10 cellular contexts compared by ENCODE assay signal in the genomic region with DNA sequence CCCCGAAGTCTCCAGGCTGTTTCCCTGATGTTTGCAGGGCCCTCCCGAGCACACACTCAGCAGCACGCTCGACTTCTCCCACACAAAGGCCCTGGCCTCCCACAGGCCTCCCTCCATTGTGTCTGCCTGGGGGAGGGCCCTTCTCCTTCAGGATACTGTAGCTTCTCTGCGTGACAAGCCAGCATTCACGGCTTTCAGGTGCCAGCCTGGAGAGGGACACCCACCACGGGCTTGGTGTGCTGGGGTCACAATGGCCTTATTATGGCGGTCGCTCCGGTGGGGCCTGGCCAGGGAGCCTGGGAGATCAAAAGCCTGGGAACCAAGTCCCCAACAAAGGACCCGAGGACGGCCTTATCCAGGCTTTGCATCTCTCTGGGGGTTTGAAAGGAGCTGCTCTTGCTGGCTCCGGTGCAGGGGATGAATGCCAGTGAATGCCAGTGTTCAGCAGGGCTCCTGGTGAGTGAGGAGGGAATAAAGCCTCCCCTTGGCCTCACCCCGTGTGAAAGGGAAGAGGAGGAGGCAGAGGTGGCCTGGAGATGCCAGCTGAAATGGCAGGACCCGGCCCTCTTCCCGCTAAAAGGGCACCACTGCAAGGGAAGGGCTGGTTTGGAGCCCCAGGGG. TPM values are rescaled to one million over a fixed set of nuclear protein-coding genes. Genes with fewer than 3 reads are reported as not detected.
A peak's percentile ranks its signal among the peaks of the same experiment; 100 is the strongest.
DNase-seq lines count a peak whose midpoint lies in the region; ATAC-seq and TF ChIP-seq lines count a peak whose summit lies in the region.
"Had no signal": no experiment of that assay in that cellular context is flagged by ENCODE, and none has a peak within 500 bp of the region (broad histone marks: within the 10 kb centered on the region; RNA-seq: fewer than 3 reads in every experiment).

No MANE protein-coding gene starts in this region.

- peak overlapping the region; percentile 48 for H3K4me2 ChIP-seq in PC-9

- BruUV-seq in PC-9 (replicated peaks; lab: Mats Ljungman, UMichigan) = no TSS peak

- peaks cover 26% of the 10 kb centered on the region; the same call in 1 of the 2 replicates for H3F3A ChIP-seq in PC-9 (ENCODE audit: insufficient read depth, low read depth)

- peaks cover 53% of the 10 kb centered on the region for H3K4me1 ChIP-seq in PC-9 (replicated peaks; ENCODE audit: insufficient read depth)
- H3K4me1 ChIP-seq in psoas muscle = peaks cover 17% of the 10 kb centered on the region

- TF ChIP-seq CTCF in PC-9 (conservative IDR thresholded peaks at IDR 0.05) (no peak), fibroblast of villous mesenchyme (IDR thresholded peaks at IDR 0.05; ENCODE audit: insufficient read depth, low read depth, low read length) (no peak), psoas muscle (IDR thresholded peaks at IDR 0.05) (no peak), GM13977 (IDR thresholded peaks at IDR 0.05; ENCODE audit: extremely low read depth, insufficient read depth, missing control alignments) (no peak), GM13976 (IDR thresholded peaks at IDR 0.05; ENCODE audit: borderline replicate concordance, control extremely low read depth, extremely low read depth, insufficient read depth, missing control alignments) (no peak)

- DNase-seq in Daoy (ENCODE audit: low read depth) (peak; percentile 76), PC-9 (peak in 1 of 2 experiments; percentile 28), fibroblast of villous mesenchyme (ENCODE audit: low read depth) (peak; percentile 45), psoas muscle (no peak), GM13977 (ENCODE audit: low spot score) (no peak), GM13976 (ENCODE audit: low spot score) (no peak), G401 (ENCODE audit: low spot score) (no peak)
- DNase-seq: activated CD4-positive, alpha-beta T cell treated with anti-CD3 and anti-CD28 coated beads, Interleukin-2, amount 10 ng/mL, durations not matched to agents 7 days and 5 days; effector memory CD8-positive, alpha-beta T cell had no signal

- ATAC-seq in psoas muscle (peak; percentile 24 to 40 (median 28)), HG03457 (IDR thresholded peaks at IDR 0.05; ENCODE audit: unreplicated experiment) (no peak)
- ATAC-seq: effector memory CD8-positive, alpha-beta T cell had no signal

- H3K27ac ChIP-seq in PC-9 (peak overlapping the region; percentile 59), psoas muscle (peak overlapping the region; percentile 64)

- in situ Hi-C loops in GM13977 (cut with MboI; ENCODE audit: low pct_unique_long_range_greater_than_20kb, low sequenced_read_pairs, unreplicated experiment) = no loop called here
- in situ Hi-C loops in GM13976 (cut with MboI; ENCODE audit: low sequenced_read_pairs, unreplicated experiment) = no loop called here
- in situ Hi-C loops in G401 (cut with HindIII; ENCODE audit: low sequenced_read_pairs) = no loop called here

- CTCF ChIA-PET in PC-9 (lab: Charles Lee) = no interaction called here

- WGBS in psoas muscle, 3 donors = 40 to 55% (median 45%) methylated on average over 16 of the region's 16 CpGs

- peak overlapping the region; percentile 36; the same call in 1 of the 2 replicates for H2AFZ ChIP-seq in PC-9

- H3K9me2 ChIP-seq in PC-9 (ENCODE audit: insufficient read depth) = no peaks in the 10 kb centered on the region

- H3K9me3 ChIP-seq in PC-9 (ENCODE audit: insufficient read depth, low read depth) = no peaks in the 10 kb centered on the region
- no peaks in the 10 kb centered on the region for H3K9me3 ChIP-seq in psoas muscle

- H3K79me2 ChIP-seq in PC-9 (ENCODE audit: low read depth) = no peaks in the 10 kb centered on the region

- H3K36me3 ChIP-seq in PC-9 (ENCODE audit: low read depth) (no peaks in the 10 kb centered on the region), psoas muscle (ENCODE audit: insufficient read depth in 1 of 2, low read depth in 1 of 2) (no peaks in the 10 kb centered on the region)

- H3K4me3 ChIP-seq in PC-9 (no peak overlapping the region), fibroblast of villous mesenchyme (ENCODE audit: low read depth, low read length) (no peak overlapping the region), psoas muscle (no peak overlapping the region)

- POLR2A ChIA-PET in PC-9 (lab: Charles Lee; ENCODE audit: unreplicated experiment) = no interaction called here

- H4K20me1 ChIP-seq in PC-9 (ENCODE audit: insufficient read depth) = no peaks in the 10 kb centered on the region

- intact Hi-C loops in PC-9 (cut with micrococcal nuclease; ENCODE audit: unreplicated experiment) = no loop called here
- intact Hi-C loops in psoas muscle (cut with DNase I) = no loop called here

- H3K27me3 ChIP-seq in PC-9 (ENCODE audit: insufficient read depth, low read depth) = no peaks in the 10 kb centered on the region
- no peaks in the 10 kb centered on the region for H3K27me3 ChIP-seq in psoas muscle (ENCODE audit: insufficient read depth in 3 of 3, low read length in 2 of 3)

RNA-seq across cellular contexts. Expression of a gene that starts 55.0 kb away (rescaled TPM):
- 4.5 and 8.2 TPM in 2 replicates for total RNA-seq in Daoy (2014; rRNA removed; shearing (Covaris generic))
- total RNA-seq in PC-9 (2021) (8.0 and 9.2 TPM in 2 replicates), fibroblast of villous mesenchyme (9.0 and 13.4 TPM in 2 replicates), psoas muscle (10 to 100 TPM; 11.1 to 14.9 (median 11.6) TPM)
- polyA plus RNA-seq in psoas muscle = 1 to 10 TPM; 4.7 to 9.7 (median 6.7) TPM
- total RNA-seq in G401 (2014; rRNA removed; shearing (Covaris generic)) = 3.7 and 4.2 TPM in 2 replicates

Comparison
In these comparisons a context has a peak if more than half of its experiments do, and no peak if none do; other contexts are left out.
1. DNase-seq: peak in Daoy (single experiment) and fibroblast of villous mesenchyme (single experiment); none in psoas muscle (0 of 2), GM13977 (single experiment), GM13976 (single experiment) and G401 (single experiment).